ENCODE assay signal across 11 cellular contexts in genomic region chr10:132407243-132407746, GRCh38. TPM values are rescaled to one million over a fixed set of nuclear protein-coding genes. Genes with fewer than 3 reads are reported as not detected.
DNase-seq lines count a peak whose midpoint lies in the region; ATAC-seq and TF ChIP-seq lines count a peak whose summit lies in the region.
"Had no signal": no experiment of that assay in that cellular context is flagged by ENCODE, and none has a peak within 500 bp of the region (broad histone marks: within the 10 kb centered on the region; RNA-seq: fewer than 3 reads in every experiment).

No MANE protein-coding gene starts in this region.

- TF ChIP-seq CTCF in C4-2B (conservative IDR thresholded peaks at IDR 0.05) (no peak), VCaP (conservative IDR thresholded peaks at IDR 0.05) (no peak), ovary (IDR thresholded peaks at IDR 0.05) (no peak)

- intact Hi-C loops in left cardiac atrium (cut with DNase I): no loop called here
- intact Hi-C loops in ovary (cut with DNase I): no loop called here

- no peak for TF ChIP-seq POLR2A in ovary (IDR thresholded peaks at IDR 0.05)

- H3K4me1 ChIP-seq in ovary (ENCODE audit: insufficient read depth): peaks cover 33% of the 10 kb centered on the region
- H3K4me1 ChIP-seq in HAP-1: no peaks in the 10 kb centered on the region

- H3K4me3 ChIP-seq in ovary (no peak overlapping the region), HAP-1 (no peak overlapping the region)

- H3K9me3 ChIP-seq in ovary (no peaks in the 10 kb centered on the region), HAP-1 (no peaks in the 10 kb centered on the region)

- WGBS in ovary, 3 donors: 65 to 89% (median 78%) methylated on average over 10 to 12 of the region's 12 CpGs

- H3K27ac ChIP-seq in C4-2B (peak overlapping the region; percentile 99), VCaP (peak overlapping the region; percentile 99), ovary (peak overlapping the region in 1 of 2 donors; percentile 65)

- ATAC-seq in left cardiac atrium: peak in 1 of 2 donors; percentile 5

- H3K27me3 ChIP-seq in ovary (no peaks in the 10 kb centered on the region), HAP-1 (ENCODE audit: low read depth) (no peaks in the 10 kb centered on the region)

- no peak for TF ChIP-seq EP300 in ovary (IDR thresholded peaks at IDR 0.05)

- H3K36me3 ChIP-seq in ovary (no peaks in the 10 kb centered on the region), HAP-1 (replicated peaks) (peaks cover 23% of the 10 kb centered on the region)

- in situ Hi-C loops in HAP-1 (cut with MboI; ENCODE audit: low sequenced_read_pairs): no loop called here

- DNase-seq in left cardiac atrium (peak; percentile 29), ovary (peak in 3 of 5 donors; percentile 56 to 72 (median 65)), NCI-H1694 treated with DMSO at 0.1 percent for 48 hours (lab: John Stamatoyannopoulos, UW) (no peak), NCI-H2107 (lab: John Stamatoyannopoulos, UW) (no peak), RKO (ENCODE audit: low spot score) (no peak), HAP-1 (ENCODE audit: low spot score in 2 of 2) (no peak)
- DNase-seq: activated CD4-positive, alpha-beta T cell treated with anti-CD3 and anti-CD28 coated beads, Interleukin-2, amount 50 U/mL, for 1 hour; CD8-positive, alpha-beta memory T cell; stimulated activated CD4-positive, alpha-beta T cell treated with anti-CD3 and anti-CD28 coated beads, Interleukin-12 subunit alpha, Interleukin-12 subunit beta, amount 100 ng/mL, for 4 hours had no signal

RNA-seq across cellular contexts. Expression of gene PWWP2B, which starts 10.3 kb away (rescaled TPM):
- total RNA-seq in left cardiac atrium: 10 to 100 TPM; 11.8 to 12.7 TPM
- 10 to 100 TPM in 6 of 7 donors, 1 to 10 TPM in 1; 7.3 to 26.0 (median 17.6) TPM for total RNA-seq in ovary
- 1 to 10 TPM; 1.1 to 8.5 TPM for polyA plus RNA-seq in ovary

Comparison
In these comparisons a context has a peak if more than half of its experiments do, and no peak if none do; other contexts are left out.
1. DNase-seq: peak in left cardiac atrium (single experiment) and ovary (3 of 5); none in NCI-H1694 treated with DMSO at 0.1 percent for 48 hours (single experiment), NCI-H2107 (single experiment), RKO (single experiment) and HAP-1 (0 of 2).